In the genomic region with DNA sequence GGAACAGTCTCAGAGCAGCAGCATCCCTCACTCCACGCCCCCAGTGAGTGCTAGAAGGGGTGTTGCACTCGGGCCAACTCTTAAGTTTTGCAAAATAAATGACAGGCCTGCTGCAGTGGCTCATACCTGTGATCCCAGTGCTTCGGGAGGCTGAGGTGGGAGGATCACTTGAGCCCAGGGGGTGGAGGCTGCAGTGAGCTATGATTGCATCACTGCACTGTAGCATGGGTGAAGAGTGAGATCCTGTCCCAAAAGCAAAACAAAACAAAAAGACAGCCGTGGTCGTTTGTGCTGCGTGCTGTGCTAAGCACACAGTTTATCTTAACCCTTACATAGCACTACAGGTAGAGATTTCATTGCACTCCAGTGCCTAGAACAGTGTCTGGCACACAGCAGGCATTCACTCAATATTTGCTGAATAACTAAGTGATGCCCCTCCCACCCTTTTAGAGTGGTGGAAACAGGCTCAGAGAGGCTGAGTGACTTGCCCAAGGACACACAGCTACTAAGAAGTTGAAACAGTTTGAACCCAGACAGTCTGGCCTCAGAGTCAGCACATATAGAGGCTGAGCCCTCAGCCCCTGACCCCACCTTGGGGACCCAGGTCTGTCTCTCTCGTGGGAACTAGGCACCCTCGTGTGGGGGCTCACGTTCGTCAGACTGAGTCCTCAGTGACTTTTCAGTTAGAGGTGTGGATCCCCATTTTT, we compare ENCODE assay signal across 26 cellular contexts. TPM values are rescaled to one million over a fixed set of nuclear protein-coding genes. Genes with fewer than 3 reads are reported as not detected.
"Had no signal": no experiment of that assay in that cellular context is flagged by ENCODE, and none has a peak within 500 bp of the region (broad histone marks: within the 10 kb centered on the region; RNA-seq: fewer than 3 reads in every experiment).

No MANE protein-coding gene starts in this region.

- ATAC-seq: effector memory CD8-positive, alpha-beta T cell; esophagus mucosa; left lung; naive thymus-derived CD4-positive, alpha-beta T cell; stimulated activated memory B cell treated with anti-CD40 and anti-IgM and Interleukin-4, amounts not matched to agents 10 μg/mL and 1 μg/mL and 100 μg/mL, for 72 hours had no signal

- H3K36me3 ChIP-seq: ovary, transverse colon, uterus had no signal

- H3K27me3 ChIP-seq: ovary had no signal

- H3K9me3 Mint-ChIP-seq: activated T-cell treated with anti-CD3 and anti-CD28 coated beads, Interleukin-2, amount 50 U/mL, for 24 hours; central memory CD8-positive, alpha-beta T cell; effector memory CD8-positive, alpha-beta T cell; immature natural killer cell; stimulated activated memory B cell treated with anti-CD40 and anti-IgM and Interleukin-4, amounts not matched to agents 10 μg/mL and 1 μg/mL and 100 μg/mL, for 72 hours had no signal

- H3K4me1 Mint-ChIP-seq: central memory CD8-positive, alpha-beta T cell; immature natural killer cell had no signal

- H3K27ac ChIP-seq: colonic mucosa, dorsolateral prefrontal cortex, left lung, ovary, psoas muscle, right atrium auricular region, transverse colon, uterus, VCaP had no signal

- DNase-seq: activated CD4-positive, alpha-beta T cell treated with anti-CD3 and anti-CD28 coated beads, Interleukin-2, amount 50 U/mL, for 4 hours; activated CD4-positive, CD25-positive, alpha-beta regulatory T cell treated with anti-CD3 and anti-CD28 coated beads, Interleukin-2, amount 50 U/mL, for 72 hours; activated CD8-positive, alpha-beta memory T cell treated with anti-CD3 and anti-CD28 coated beads for 24 hours; activated CD8-positive, alpha-beta memory T cell treated with anti-CD3 and anti-CD28 coated beads, Interleukin-2, amount 50 U/mL, for 4 hours; activated naive CD4-positive, alpha-beta T cell treated with Interleukin-2 at 50 U/mL for 16 hours; activated naive CD8-positive, alpha-beta T cell treated with anti-CD3 and anti-CD28 coated beads for 36 hours; activated T-cell treated with anti-CD3 and anti-CD28 coated beads, Interleukin-2, amount 50 U/mL, for 24 hours; colonic mucosa; effector memory CD8-positive, alpha-beta T cell; foreskin melanocyte; immature natural killer cell; naive thymus-derived CD4-positive, alpha-beta T cell; ovary; transverse colon; uterus had no signal

- FAIRE-seq: astrocyte, endothelial cell of umbilical vein had no signal

- H3K4me3 ChIP-seq: colonic mucosa, left lung, lung, ovary, psoas muscle, right atrium auricular region, transverse colon, uterus had no signal

- H3K4me1 ChIP-seq: colonic mucosa, left lung, psoas muscle, transverse colon, uterus had no signal

- H3K4me3 Mint-ChIP-seq: activated naive CD8-positive, alpha-beta T cell treated with anti-CD3 and anti-CD28 coated beads for 36 hours; activated T-cell treated with anti-CD3 and anti-CD28 coated beads, Interleukin-2, amount 50 U/mL, for 24 hours; central memory CD8-positive, alpha-beta T cell; effector memory CD8-positive, alpha-beta T cell; immature natural killer cell; naive thymus-derived CD4-positive, alpha-beta T cell; stimulated activated memory B cell treated with anti-CD40 and anti-IgM and Interleukin-4, amounts not matched to agents 10 μg/mL and 1 μg/mL and 100 μg/mL, for 72 hours had no signal

- H3K36me3 Mint-ChIP-seq: activated naive CD8-positive, alpha-beta T cell treated with anti-CD3 and anti-CD28 coated beads for 36 hours; immature natural killer cell; stimulated activated memory B cell treated with anti-CD40 and anti-IgM and Interleukin-4, amounts not matched to agents 10 μg/mL and 1 μg/mL and 100 μg/mL, for 72 hours had no signal

- H3K9me3 ChIP-seq: colonic mucosa, left lung, ovary, transverse colon, uterus had no signal

- H3K27ac Mint-ChIP-seq: activated naive CD8-positive, alpha-beta T cell treated with anti-CD3 and anti-CD28 coated beads for 36 hours; activated T-cell treated with anti-CD3 and anti-CD28 coated beads, Interleukin-2, amount 50 U/mL, for 24 hours; effector memory CD8-positive, alpha-beta T cell; immature natural killer cell; naive thymus-derived CD4-positive, alpha-beta T cell; stimulated activated memory B cell treated with anti-CD40 and anti-IgM and Interleukin-4, amounts not matched to agents 10 μg/mL and 1 μg/mL and 100 μg/mL, for 72 hours had no signal

RNA-seq across cellular contexts. Expression of gene KCNC3, which starts 18.3 kb away (rescaled TPM):
- total RNA-seq: astrocyte had no signal
- polyA plus RNA-seq: immature natural killer cell; naive thymus-derived CD4-positive, alpha-beta T cell had no signal

RNA-seq across cellular contexts. Expression of gene NAPSA, which starts 54.5 kb away (rescaled TPM):
- total RNA-seq: astrocyte, endothelial cell of umbilical vein had no signal
